In genomic region chr16:26983426-26983825, GRCh38 we compare ENCODE assay signal across 29 cellular contexts.
DNase-seq lines count a peak whose midpoint lies in the region; ATAC-seq, FAIRE-seq and TF ChIP-seq lines count a peak whose summit lies in the region.
"Had no signal": no experiment of that assay in that cellular context is flagged by ENCODE, and none has a peak within 500 bp of the region (broad histone marks: within the 10 kb centered on the region; RNA-seq: fewer than 3 reads in every experiment).

No MANE protein-coding gene starts in this region.

- peaks cover 5% of the 10 kb centered on the region for H3K9me3 Mint-ChIP-seq in astrocyte (ENCODE audit: unreplicated experiment)
- H3K9me3 Mint-ChIP-seq: activated CD8-positive, alpha-beta T cell treated with anti-CD3 and anti-CD28 coated beads for 36 hours; central memory CD8-positive, alpha-beta T cell; stimulated activated naive B cell treated with anti-CD40 and anti-IgM and Interleukin-4, amounts not matched to agents 10 μg/mL and 1 μg/mL and 100 μg/mL, for 72 hours had no signal

- H3K27me3 ChIP-seq in astrocyte (ENCODE audit: insufficient read depth, low read length) (no peaks in the 10 kb centered on the region), heart left ventricle (peaks cover 0 to 10% (median 0%) of the 10 kb centered on the region in 9 donors)
- H3K27me3 ChIP-seq: foreskin keratinocyte, hepatocyte, left lung had no signal

- peak; percentile 23 for FAIRE-seq in astrocyte (lab: Jason Lieb, UNC)
- FAIRE-seq: endothelial cell of umbilical vein had no signal

- H3K36me3 ChIP-seq in astrocyte (ENCODE audit: insufficient read depth, low read length) (no peaks in the 10 kb centered on the region), heart left ventricle (no peaks in the 10 kb centered on the region)
- H3K36me3 ChIP-seq: left lung had no signal

- peak; percentile 33 for DNase-seq in GM04503 (ENCODE audit: low read depth)
- peak; percentile 74 for DNase-seq in astrocyte (ENCODE audit: low read depth)
- DNase-seq in fibroblast of pulmonary artery (ENCODE audit: low read depth), result peak; percentile 3
- no peak for DNase-seq in glomerular visceral epithelial cell (ENCODE audit: extremely low spot score)
- no peak for DNase-seq in D341Med (ENCODE audit: low spot score)
- no peak for DNase-seq in heart left ventricle
- no peak for DNase-seq in effector CD8-positive, alpha-beta T cell (lab: John Stamatoyannopoulos, UW)
- DNase-seq: activated CD4-positive, alpha-beta T cell treated with anti-CD3 and anti-CD28 coated beads for 1 hour; activated CD8-positive, alpha-beta T cell treated with anti-CD3 and anti-CD28 coated beads for 36 hours; anterior cingulate cortex; foreskin keratinocyte; GDM1; Karpas-422; left lung; MV-4-11; NCI-H1436 treated with DMSO at 0.1 percent for 48 hours; NCI-H2107; OCI-M1; posterior cingulate gyrus; stimulated activated CD4-positive, alpha-beta T cell treated with anti-CD3 and anti-CD28 coated beads, Interleukin-4, amount 100 ng/mL, for 4 hours; stimulated activated naive B cell treated with anti-CD40 and anti-IgM and Interleukin-4, amounts not matched to agents 10 μg/mL and 1 μg/mL and 100 μg/mL, for 72 hours; T-helper 17 cell had no signal

- no peaks in the 10 kb centered on the region for H3K36me3 Mint-ChIP-seq in astrocyte (ENCODE audit: low read depth, unreplicated experiment)
- H3K36me3 Mint-ChIP-seq: activated naive CD8-positive, alpha-beta T cell; stimulated activated naive B cell treated with anti-CD40 and anti-IgM and Interleukin-4, amounts not matched to agents 10 μg/mL and 1 μg/mL and 100 μg/mL, for 72 hours had no signal

- TF ChIP-seq CTCF in astrocyte (IDR thresholded peaks at IDR 0.05; ENCODE audit: insufficient read depth, low read depth, low read length) (no peak), fibroblast of pulmonary artery (IDR thresholded peaks at IDR 0.05; ENCODE audit: low read length, missing control alignments) (no peak), heart left ventricle (IDR thresholded peaks at IDR 0.05) (no peak)

- H3K27ac ChIP-seq in astrocyte (ENCODE audit: low read depth, low read length) (no peak overlapping the region), heart left ventricle (no peak overlapping the region)
- H3K27ac ChIP-seq: foreskin keratinocyte, hepatocyte, HL-60, left lung had no signal

- no peaks in the 10 kb centered on the region for H3K79me2 ChIP-seq in astrocyte (ENCODE audit: insufficient read depth, low read length)
- H3K79me2 ChIP-seq: hepatocyte had no signal

- no peak overlapping the region for H3K4me3 ChIP-seq in astrocyte (ENCODE audit: insufficient read depth, low read depth, low read length)
- no peak overlapping the region for H3K4me3 ChIP-seq in fibroblast of pulmonary artery (replicated peaks; ENCODE audit: low read depth, low read length)
- no peak overlapping the region for H3K4me3 ChIP-seq in heart left ventricle
- H3K4me3 ChIP-seq: hepatocyte, left lung had no signal

- no peak overlapping the region for H3K9ac ChIP-seq in astrocyte (ENCODE audit: low read length)

- H2AFZ ChIP-seq in astrocyte (ENCODE audit: low read depth, low read length), result no peak overlapping the region
- H2AFZ ChIP-seq: hepatocyte had no signal

- no peak overlapping the region for H3K4me3 Mint-ChIP-seq in astrocyte (ENCODE audit: unreplicated experiment)
- H3K4me3 Mint-ChIP-seq: activated CD8-positive, alpha-beta T cell treated with anti-CD3 and anti-CD28 coated beads for 36 hours; activated naive CD8-positive, alpha-beta T cell; central memory CD8-positive, alpha-beta T cell; stimulated activated naive B cell treated with anti-CD40 and anti-IgM and Interleukin-4, amounts not matched to agents 10 μg/mL and 1 μg/mL and 100 μg/mL, for 72 hours; T-helper 17 cell had no signal

- H3K4me1 ChIP-seq in astrocyte (ENCODE audit: insufficient read depth, low read length), result peaks cover 40% of the 10 kb centered on the region
- no peaks in the 10 kb centered on the region for H3K4me1 ChIP-seq in heart left ventricle
- H3K4me1 ChIP-seq: foreskin keratinocyte, left lung had no signal

- H3K9me3 ChIP-seq in astrocyte (ENCODE audit: insufficient read depth, low read depth, low read length) (no peaks in the 10 kb centered on the region), heart left ventricle (no peaks in the 10 kb centered on the region)
- H3K9me3 ChIP-seq: left lung had no signal

- no peak for TF ChIP-seq POLR2A in heart left ventricle (IDR thresholded peaks at IDR 0.05)

- H4K20me1 ChIP-seq in astrocyte (ENCODE audit: insufficient read depth, low read length), result no peaks in the 10 kb centered on the region

- H3K4me1 Mint-ChIP-seq in astrocyte (ENCODE audit: low read depth, unreplicated experiment), result peaks cover 11% of the 10 kb centered on the region
- H3K4me1 Mint-ChIP-seq: central memory CD8-positive, alpha-beta T cell; stimulated activated naive B cell treated with anti-CD40 and anti-IgM and Interleukin-4, amounts not matched to agents 10 μg/mL and 1 μg/mL and 100 μg/mL, for 72 hours; T-helper 17 cell had no signal

- H3K4me2 ChIP-seq in astrocyte (ENCODE audit: low read length), result peak overlapping the region; percentile 19
- H3K4me2 ChIP-seq: hepatocyte had no signal

- 77 to 90% (median 88%) methylated on average over 2 of the region's 2 CpGs for WGBS in heart left ventricle, 4 donors

- no peak for ATAC-seq in heart left ventricle
- ATAC-seq: activated CD8-positive, alpha-beta T cell treated with anti-CD3 and anti-CD28 coated beads for 36 hours; foreskin keratinocyte; left lung; sciatic nerve; SK-N-SH treated with all-trans-retinoic acid at 6 μM for 48 hours; stimulated activated naive B cell treated with anti-CD40 and anti-IgM and Interleukin-4, amounts not matched to agents 10 μg/mL and 1 μg/mL and 100 μg/mL, for 72 hours; T-helper 17 cell had no signal

- peaks cover 2% of the 10 kb centered on the region for H3K27me3 Mint-ChIP-seq in astrocyte (ENCODE audit: low read depth, unreplicated experiment)

- intact Hi-C loops in heart left ventricle (cut with DNase I), result no loop called here

- H3K27ac Mint-ChIP-seq in astrocyte (ENCODE audit: unreplicated experiment), result no peak overlapping the region
- H3K27ac Mint-ChIP-seq: activated CD8-positive, alpha-beta T cell treated with anti-CD3 and anti-CD28 coated beads for 36 hours; activated naive CD8-positive, alpha-beta T cell; stimulated activated naive B cell treated with anti-CD40 and anti-IgM and Interleukin-4, amounts not matched to agents 10 μg/mL and 1 μg/mL and 100 μg/mL, for 72 hours; T-helper 17 cell had no signal

Comparison
In these comparisons a context has a peak if more than half of its experiments do, and no peak if none do; other contexts are left out.
1. DNase-seq: peak in GM04503 (single experiment), astrocyte (single experiment) and fibroblast of pulmonary artery (single experiment); none in glomerular visceral epithelial cell (single experiment), D341Med (single experiment), heart left ventricle (0 of 5) and effector CD8-positive, alpha-beta T cell (single experiment).